In genomic region chr13:48491423-48492122, GRCh38 we compare ENCODE assay signal across 8 cellular contexts. TPM values are rescaled to one million over a fixed set of nuclear protein-coding genes. Genes with fewer than 3 reads are reported as not detected.
DNase-seq lines count a peak whose midpoint lies in the region; ATAC-seq and TF ChIP-seq lines count a peak whose summit lies in the region.

No MANE protein-coding gene starts in this region.

- no peaks in the 10 kb centered on the region for H3K27me3 Mint-ChIP-seq in activated B cell treated with CpG ODN at 0.5 μM for 24 hours

- TF ChIP-seq CTCF in heart left ventricle (IDR thresholded peaks at IDR 0.05), result no peak
- no peak for TF ChIP-seq CTCF in activated B cell treated with CpG ODN at 0.5 μM for 24 hours (IDR thresholded peaks at IDR 0.05)
- no peak for TF ChIP-seq CTCF in uterus (IDR thresholded peaks at IDR 0.05)

- H3K27ac Mint-ChIP-seq in activated B cell treated with CpG ODN at 0.5 μM for 24 hours, result peak overlapping the region; percentile 19

- CTCF ChIA-PET in activated B cell treated with CpG ODN at 0.5 μM for 24 hours (lab: Charles Lee), result interaction anchor here (1.0 to 1.4 kb wide), 2 partner anchors 15 to 89 kb away, joined by 4 to 9 read pairs; no protein-coding TSS in a partner anchor

- H3K9me3 Mint-ChIP-seq in activated B cell treated with CpG ODN at 0.5 μM for 24 hours, result no peaks in the 10 kb centered on the region

- POLR2A ChIA-PET in activated B cell treated with CpG ODN at 0.5 μM for 24 hours (lab: Charles Lee), result interaction anchor here (1.2 to 2.0 kb wide), 4 partner anchors 14 to 88 kb away, joined by 3 to 20 read pairs (median 11); partner anchors contain the start of gene RCBTB2

- intact Hi-C loops in heart left ventricle (cut with DNase I) (loop anchor here in 5 of 10 donors (5.0 to 10.0 kb wide), 5 partner anchors 41 to 87 kb away; partner anchors contain the start of genes LPAR6 (in 1 of the 5) and RCBTB2 (in 1 of the 5)), cardiac septum (cut with DNase I) (loop anchor here (5.0 kb wide), 1 partner anchor 79 kb away; the partner anchor contains the start of gene LPAR6), activated B cell treated with CpG ODN at 0.5 μM for 24 hours (cut with micrococcal nuclease) (loop anchor here (1.0 to 5.0 kb wide), 7 partner anchors 9 to 299 kb away; no protein-coding TSS in a partner anchor), uterus (cut with DNase I; ENCODE audit: low total_unique reads) (no loop called here)

- peaks cover 31% of the 10 kb centered on the region for H3K4me1 Mint-ChIP-seq in activated B cell treated with CpG ODN at 0.5 μM for 24 hours

- H3K4me1 ChIP-seq in heart left ventricle (peaks cover 0 to 84% (median 24%) of the 10 kb centered on the region in 12 donors), uterus (no peaks in the 10 kb centered on the region)

- peaks cover 0 to 10% (median 0%) of the 10 kb centered on the region in 12 donors for H3K9me3 ChIP-seq in heart left ventricle
- H3K9me3 ChIP-seq in uterus, result no peaks in the 10 kb centered on the region

- H3K36me3 Mint-ChIP-seq in activated B cell treated with CpG ODN at 0.5 μM for 24 hours (ENCODE audit: low read depth), result peaks cover 1% of the 10 kb centered on the region

- H3K4me3 ChIP-seq in heart left ventricle, result peak overlapping the region in 10 of 12 donors; percentile 21 to 55 (median 43)
- peak overlapping the region in 1 of 2 donors; percentile 0 for H3K4me3 ChIP-seq in uterus

- H3K4me3 Mint-ChIP-seq in activated B cell treated with CpG ODN at 0.5 μM for 24 hours, result no peak overlapping the region

- ATAC-seq in heart left ventricle (peak in 1 of 4 donors; percentile 19), activated B cell treated with CpG ODN at 0.5 μM for 24 hours (ENCODE audit: low read depth) (no peak), HG03135 (IDR thresholded peaks at IDR 0.05; ENCODE audit: unreplicated experiment) (no peak)

- TF ChIP-seq POLR2A in heart left ventricle (IDR thresholded peaks at IDR 0.05) (no peak), uterus (IDR thresholded peaks at IDR 0.05) (no peak)

- no peak for DNase-seq in heart left ventricle
- no peak for DNase-seq in cardiac septum (ENCODE audit: low spot score)
- DNase-seq in activated B cell treated with CpG ODN at 0.5 μM for 24 hours, result no peak
- peak; percentile 19 for DNase-seq in kidney tubule cell (ENCODE audit: low spot score)
- no peak for DNase-seq in uterus
- no peak for DNase-seq in stimulated activated naive CD4-positive, alpha-beta T cell treated with Interleukin-2 at 50 U/mL for 16 hours (lab: John Stamatoyannopoulos, UW)
- no peak for DNase-seq in RPMI8226

- H3K36me3 ChIP-seq in heart left ventricle (peaks cover 0 to 38% (median 16%) of the 10 kb centered on the region in 9 donors), uterus (no peaks in the 10 kb centered on the region)

- H3K27ac ChIP-seq in heart left ventricle, result peak overlapping the region; percentile 55 to 93 (median 76)
- H3K27ac ChIP-seq in uterus, result peak overlapping the region; percentile 60 to 65

- H3K27me3 ChIP-seq in heart left ventricle (no peaks in the 10 kb centered on the region), uterus (no peaks in the 10 kb centered on the region)

RNA-seq across cellular contexts. Expression of gene RCBTB2, which starts 41.3 kb away (rescaled TPM):
- total RNA-seq in heart left ventricle (10 to 100 TPM in 6 of 9 donors, 1 to 10 TPM in 3; 5.9 to 16.2 (median 11.8) TPM), cardiac septum (8.0 TPM), activated B cell treated with CpG ODN at 0.5 μM for 24 hours (2.3 and 2.4 TPM in 2 replicates), uterus (10 to 100 TPM in 2 of 4 donors, 1 to 10 TPM in 2; 2.6 to 72.0 (median 9.5) TPM)
- polyA plus RNA-seq in heart left ventricle, result 10 to 100 TPM in 1 of 2 donors, 1 to 10 TPM in 1; 6.9 to 11.5 TPM
